Comparison of ENCODE assay signal across 15 cellular contexts in genomic region chrX:102765217-102765616, GRCh38. TPM values are rescaled to one million over a fixed set of nuclear protein-coding genes. Genes with fewer than 3 reads are reported as not detected.
DNase-seq lines count a peak whose midpoint lies in the region; ATAC-seq and TF ChIP-seq lines count a peak whose summit lies in the region.
"Had no signal": no experiment of that assay in that cellular context is flagged by ENCODE, and none has a peak within 500 bp of the region (broad histone marks: within the 10 kb centered on the region; RNA-seq: fewer than 3 reads in every experiment).

No MANE protein-coding gene starts in this region.

- H3K27me3 ChIP-seq in RWPE2 (ENCODE audit: insufficient read depth, poor library complexity, severe bottlenecking) (no peaks in the 10 kb centered on the region), sigmoid colon (no peaks in the 10 kb centered on the region), colonic mucosa (no peaks in the 10 kb centered on the region), spleen (replicated peaks in 1 of 7) (no peaks in the 10 kb centered on the region)
- H3K27me3 ChIP-seq: ovary had no signal

- TF ChIP-seq EP300 in sigmoid colon (IDR thresholded peaks at IDR 0.05): no peak

- ATAC-seq in RWPE2 (ENCODE audit: low read depth) (peak; percentile 54), HG02852 (IDR thresholded peaks at IDR 0.05; ENCODE audit: unreplicated experiment) (no peak), GM21737 (IDR thresholded peaks at IDR 0.05; ENCODE audit: unreplicated experiment) (no peak)
- ATAC-seq: activated CD8-positive, alpha-beta memory T cell treated with anti-CD3 and anti-CD28 coated beads, Interleukin-2, amount 10 ng/mL, durations not matched to agents 7 days and 5 days; activated naive CD8-positive, alpha-beta T cell treated with anti-CD3 and anti-CD28 coated beads, Interleukin-2, amount 50 U/mL, for 24 hours; left colon had no signal

- H3K36me3 ChIP-seq in RWPE2 (ENCODE audit: low read depth): no peaks in the 10 kb centered on the region
- H3K36me3 ChIP-seq in sigmoid colon: no peaks in the 10 kb centered on the region
- H3K36me3 ChIP-seq in colonic mucosa: no peaks in the 10 kb centered on the region
- H3K36me3 ChIP-seq in spleen: no peaks in the 10 kb centered on the region
- H3K36me3 ChIP-seq: ovary, thoracic aorta had no signal

- no peak overlapping the region for H3K9ac ChIP-seq in colonic mucosa (ENCODE audit: low read depth in 2 of 2, low read length in 2 of 2)

- no peaks in the 10 kb centered on the region for H3K9me3 ChIP-seq in RWPE2 (ENCODE audit: severe bottlenecking)
- no peaks in the 10 kb centered on the region for H3K9me3 ChIP-seq in sigmoid colon
- H3K9me3 ChIP-seq in colonic mucosa: no peaks in the 10 kb centered on the region
- no peaks in the 10 kb centered on the region for H3K9me3 ChIP-seq in spleen
- H3K9me3 ChIP-seq: ovary, thoracic aorta had no signal

- WGBS in sigmoid colon, 2 donors: 50 to 63% methylated on average over 2 of the region's 2 CpGs
- 23 to 71% (median 44%) methylated on average over 2 of the region's 2 CpGs for WGBS in spleen, 5 donors

- peaks cover 3% of the 10 kb centered on the region for H3K4me1 ChIP-seq in RWPE2 (ENCODE audit: insufficient read depth, poor library complexity, severe bottlenecking)
- peaks cover 0 to 19% (median 5%) of the 10 kb centered on the region in 4 donors for H3K4me1 ChIP-seq in sigmoid colon
- H3K4me1 ChIP-seq in colonic mucosa: no peaks in the 10 kb centered on the region
- peaks cover 0 to 10% (median 8%) of the 10 kb centered on the region in 6 donors for H3K4me1 ChIP-seq in spleen

- intact Hi-C loops in sigmoid colon (cut with DNase I): loop anchor here (5.0 kb wide), 2 partner anchors 113 to 163 kb away; partner anchors contain the start of gene GPRASP1
- intact Hi-C loops in colonic mucosa (cut with DNase I): no loop called here
- intact Hi-C loops in spleen (cut with DNase I; ENCODE audit: low total_unique reads): no loop called here

- DNase-seq in GM03348 (ENCODE audit: low spot score) (peak; percentile 45), RWPE2 (ENCODE audit: low spot score) (no peak), fibroblast of gingiva (ENCODE audit: low read depth) (peak; percentile 74), sigmoid colon (peak; percentile 69), colonic mucosa (no peak), spleen (no peak)
- DNase-seq: activated CD8-positive, alpha-beta memory T cell treated with anti-CD3 and anti-CD28 coated beads, Interleukin-2, amount 10 ng/mL, durations not matched to agents 7 days and 5 days; activated naive CD8-positive, alpha-beta T cell treated with anti-CD3 and anti-CD28 coated beads, Interleukin-2, amount 50 U/mL, for 24 hours; COR-L47; NCI-H187 treated with DMSO at 0.1 percent for 48 hours had no signal

- H3K27ac ChIP-seq in RWPE2 (ENCODE audit: poor library complexity, severe bottlenecking) (no peak overlapping the region), sigmoid colon (peak overlapping the region; percentile 24 to 77 (median 62)), colonic mucosa (no peak overlapping the region), spleen (peak overlapping the region in 2 of 8 donors; percentile 20 to 50)
- H3K27ac ChIP-seq: ovary had no signal

- no peak overlapping the region for H3K4me3 ChIP-seq in RWPE2 (ENCODE audit: severe bottlenecking)
- H3K4me3 ChIP-seq in sigmoid colon: no peak overlapping the region
- H3K4me3 ChIP-seq in colonic mucosa: no peak overlapping the region
- H3K4me3 ChIP-seq in spleen: no peak overlapping the region
- H3K4me3 ChIP-seq: ovary, thoracic aorta had no signal

- TF ChIP-seq POLR2A in sigmoid colon (IDR thresholded peaks at IDR 0.05) (no peak), spleen (IDR thresholded peaks at IDR 0.05) (no peak)

- TF ChIP-seq CTCF in RWPE2 (IDR thresholded peaks at IDR 0.05; ENCODE audit: poor library complexity, severe bottlenecking) (no peak), sigmoid colon (IDR thresholded peaks at IDR 0.05) (no peak), colonic mucosa (IDR thresholded peaks at IDR 0.05) (no peak), spleen (IDR thresholded peaks at IDR 0.05 in 8 of 11, conservative IDR thresholded peaks at IDR 0.05 in 3 of 11) (no peak)

RNA-seq across cellular contexts. Expression of gene GPRASP3, which starts 44.7 kb away (rescaled TPM):
- total RNA-seq in sigmoid colon (1 to 10 TPM; 4.5 to 8.6 (median 7.2) TPM), colonic mucosa (1 to 10 TPM; 3.7 to 4.0 TPM), spleen (10 to 100 TPM in 1 of 7 donors, 1 to 10 TPM in 6; 2.2 to 12.8 (median 5.2) TPM)
- polyA plus RNA-seq in sigmoid colon (1 to 10 TPM in 2 of 3 donors, under 1 TPM in 1; 0.60 to 1.4 (median 1.2) TPM), spleen (under 1 TPM; 0.37 to 0.86 (median 0.47) TPM)

RNA-seq across cellular contexts. Expression of gene GPRASP2, which starts 53.0 kb away (rescaled TPM):
- 10 to 100 TPM in 3 of 4 donors, 1 to 10 TPM in 1; 8.0 to 19.5 (median 16.5) TPM for total RNA-seq in sigmoid colon
- polyA plus RNA-seq in sigmoid colon: 1 to 10 TPM; 1.2 to 4.3 (median 1.6) TPM
- total RNA-seq in colonic mucosa: 1 to 10 TPM; 2.2 to 4.6 TPM
- total RNA-seq in spleen: 10 to 100 TPM in 4 of 7 donors, 1 to 10 TPM in 3; 6.9 to 14.5 (median 10.3) TPM
- 1 to 10 TPM; 1.7 to 4.4 (median 2.0) TPM for polyA plus RNA-seq in spleen

Comparison
In these comparisons a context has a peak if more than half of its experiments do, and no peak if none do; other contexts are left out.
1. DNase-seq: peak in GM03348 (single experiment), fibroblast of gingiva (single experiment) and sigmoid colon (single experiment); none in RWPE2 (single experiment), colonic mucosa (single experiment) and spleen (single experiment).
2. H3K27ac ChIP-seq: peak in sigmoid colon (4 of 4); none in RWPE2 (single experiment) and colonic mucosa (single experiment).